In genomic region chr15:28435594-28435993, GRCh38 we compare ENCODE assay signal across 22 cellular contexts. TPM values are rescaled to one million over a fixed set of nuclear protein-coding genes. Genes with fewer than 3 reads are reported as not detected.
"Had no signal": no experiment of that assay in that cellular context is flagged by ENCODE, and none has a peak within 500 bp of the region (broad histone marks: within the 10 kb centered on the region; RNA-seq: fewer than 3 reads in every experiment).

No MANE protein-coding gene starts in this region.

RNA-seq across cellular contexts. Expression of gene GOLGA8F, which starts 57.1 kb away (rescaled TPM):
- total RNA-seq: dermis blood vessel endothelial cell, endothelial cell of umbilical vein, epithelial cell of proximal tubule, fibroblast of villous mesenchyme, foreskin keratinocyte, gastrocnemius medialis, glomerular endothelial cell, heart right ventricle, kidney epithelial cell, left cardiac atrium, left lung, left ventricle myocardium superior, lower leg skin, lower lobe of right lung, lung microvascular endothelial cell, mesenteric fat pad, mesothelial cell of epicardium, mucosa of descending colon, myocyte had no signal
- polyA plus RNA-seq: endothelial cell of umbilical vein, esophagus, fibroblast of lung, foreskin keratinocyte, heart right ventricle, keratinocyte had no signal
